ENCODE assay signal across 20 cellular contexts in genomic region chr13:95039415-95039814, GRCh38.
"Had no signal": no experiment of that assay in that cellular context is flagged by ENCODE, and none has a peak within 500 bp of the region (broad histone marks: within the 10 kb centered on the region; RNA-seq: fewer than 3 reads in every experiment).

No MANE protein-coding gene starts in this region.

- DNase-seq: activated CD4-positive, alpha-beta memory T cell treated with anti-CD3 and anti-CD28 coated beads, Interleukin-2, amount 10 ng/mL, durations not matched to agents 7 days and 5 days; activated CD4-positive, alpha-beta T cell treated with anti-CD3 and anti-CD28 coated beads for 48 hours; activated CD4-positive, CD25-positive, alpha-beta regulatory T cell; activated CD8-positive, alpha-beta memory T cell treated with anti-CD3 and anti-CD28 coated beads, Interleukin-2, amount 10 ng/mL, durations not matched to agents 7 days and 5 days; activated naive CD4-positive, alpha-beta T cell; aorta; effector CD8-positive, alpha-beta T cell; hippocampal formation; islet precursor cell; stimulated activated CD4-positive, alpha-beta T cell treated with anti-CD3 and anti-CD28 coated beads, Interleukin-2, amount 100 ng/mL, for 24 hours had no signal

- H3K27me3 ChIP-seq: neutrophil, tibial nerve, vagina had no signal

- H3K79me2 ChIP-seq: parathyroid adenoma had no signal

- H3K4me3 ChIP-seq: tibial nerve, vagina had no signal

- H3K27ac Mint-ChIP-seq: activated CD4-positive, alpha-beta memory T cell treated with anti-CD3 and anti-CD28 coated beads, Interleukin-2, amount 10 ng/mL, durations not matched to agents 7 days and 5 days; activated CD8-positive, alpha-beta memory T cell treated with anti-CD3 and anti-CD28 coated beads, Interleukin-2, amount 10 ng/mL, durations not matched to agents 7 days and 5 days; activated T-helper 17 cell treated with anti-CD3 and anti-CD28 coated beads, Interleukin-2, amount 50 U/mL, for 72 hours; dendritic cell treated with granulocyte-macrophage colony-stimulating factor and Interleukin-4, amounts not matched to agents 40 ng/mL and 50 ng/mL, for 4 days; mesothelial cell of epicardium; natural killer cell treated with Interleukin-12 subunit alpha and Interleukin-12 subunit beta and Interleukin-15 and Interleukin-18, amount 100 ng/mL, for 72 hours; stimulated activated naive CD8-positive, alpha-beta T cell treated with anti-CD3 and anti-CD28 coated beads, Interleukin-15, Interleukin-2, amounts not matched to agents 100 ng/mL and 50 ng/mL, for 24 hours had no signal

- H3K4me3 Mint-ChIP-seq: activated CD4-positive, alpha-beta memory T cell treated with anti-CD3 and anti-CD28 coated beads, Interleukin-2, amount 10 ng/mL, durations not matched to agents 7 days and 5 days; activated CD8-positive, alpha-beta memory T cell treated with anti-CD3 and anti-CD28 coated beads, Interleukin-2, amount 10 ng/mL, durations not matched to agents 7 days and 5 days; activated T-helper 17 cell treated with anti-CD3 and anti-CD28 coated beads, Interleukin-2, amount 50 U/mL, for 72 hours; dendritic cell treated with granulocyte-macrophage colony-stimulating factor and Interleukin-4, amounts not matched to agents 40 ng/mL and 50 ng/mL, for 4 days; mesothelial cell of epicardium; natural killer cell treated with Interleukin-12 subunit alpha and Interleukin-12 subunit beta and Interleukin-15 and Interleukin-18, amount 100 ng/mL, for 72 hours; stimulated activated naive CD8-positive, alpha-beta T cell treated with anti-CD3 and anti-CD28 coated beads, Interleukin-15, Interleukin-2, amounts not matched to agents 100 ng/mL and 50 ng/mL, for 24 hours had no signal

- H3K27ac ChIP-seq: neutrophil, parathyroid adenoma, tibial nerve, vagina had no signal

- H3K4me1 ChIP-seq: parathyroid adenoma, tibial nerve, vagina had no signal

- H3K9me3 ChIP-seq: neutrophil, tibial nerve, vagina had no signal

- H2AFZ ChIP-seq: parathyroid adenoma had no signal

- ATAC-seq: activated CD8-positive, alpha-beta memory T cell treated with anti-CD3 and anti-CD28 coated beads, Interleukin-2, amount 10 ng/mL, durations not matched to agents 7 days and 5 days; activated T-helper 17 cell treated with anti-CD3 and anti-CD28 coated beads, Interleukin-2, amount 50 U/mL, for 72 hours; esophagus mucosa; natural killer cell treated with Interleukin-12 subunit alpha and Interleukin-12 subunit beta and Interleukin-15 and Interleukin-18, amount 100 ng/mL, for 72 hours had no signal

- H3K36me3 ChIP-seq: neutrophil, vagina had no signal

- H3K4me1 Mint-ChIP-seq: activated CD4-positive, alpha-beta memory T cell treated with anti-CD3 and anti-CD28 coated beads, Interleukin-2, amount 10 ng/mL, durations not matched to agents 7 days and 5 days; activated T-helper 17 cell treated with anti-CD3 and anti-CD28 coated beads, Interleukin-2, amount 50 U/mL, for 72 hours; mesothelial cell of epicardium had no signal

- H3K36me3 Mint-ChIP-seq: mesothelial cell of epicardium had no signal

- H3K9ac ChIP-seq: parathyroid adenoma had no signal

- H3K27me3 Mint-ChIP-seq: activated CD4-positive, alpha-beta memory T cell treated with anti-CD3 and anti-CD28 coated beads, Interleukin-2, amount 10 ng/mL, durations not matched to agents 7 days and 5 days; activated CD8-positive, alpha-beta memory T cell treated with anti-CD3 and anti-CD28 coated beads, Interleukin-2, amount 10 ng/mL, durations not matched to agents 7 days and 5 days; activated T-helper 17 cell treated with anti-CD3 and anti-CD28 coated beads, Interleukin-2, amount 50 U/mL, for 72 hours; dendritic cell treated with granulocyte-macrophage colony-stimulating factor and Interleukin-4, amounts not matched to agents 40 ng/mL and 50 ng/mL, for 4 days; natural killer cell treated with Interleukin-12 subunit alpha and Interleukin-12 subunit beta and Interleukin-15 and Interleukin-18, amount 100 ng/mL, for 72 hours; stimulated activated naive CD8-positive, alpha-beta T cell treated with anti-CD3 and anti-CD28 coated beads, Interleukin-15, Interleukin-2, amounts not matched to agents 100 ng/mL and 50 ng/mL, for 24 hours had no signal

- H3K9me3 Mint-ChIP-seq: activated CD4-positive, alpha-beta memory T cell treated with anti-CD3 and anti-CD28 coated beads, Interleukin-2, amount 10 ng/mL, durations not matched to agents 7 days and 5 days; activated T-helper 17 cell treated with anti-CD3 and anti-CD28 coated beads, Interleukin-2, amount 50 U/mL, for 72 hours; dendritic cell treated with granulocyte-macrophage colony-stimulating factor and Interleukin-4, amounts not matched to agents 40 ng/mL and 50 ng/mL, for 4 days; mesothelial cell of epicardium; stimulated activated naive CD8-positive, alpha-beta T cell treated with anti-CD3 and anti-CD28 coated beads, Interleukin-15, Interleukin-2, amounts not matched to agents 100 ng/mL and 50 ng/mL, for 24 hours had no signal
